Comparison of ENCODE assay signal across 8 cellular contexts in the genomic region with DNA sequence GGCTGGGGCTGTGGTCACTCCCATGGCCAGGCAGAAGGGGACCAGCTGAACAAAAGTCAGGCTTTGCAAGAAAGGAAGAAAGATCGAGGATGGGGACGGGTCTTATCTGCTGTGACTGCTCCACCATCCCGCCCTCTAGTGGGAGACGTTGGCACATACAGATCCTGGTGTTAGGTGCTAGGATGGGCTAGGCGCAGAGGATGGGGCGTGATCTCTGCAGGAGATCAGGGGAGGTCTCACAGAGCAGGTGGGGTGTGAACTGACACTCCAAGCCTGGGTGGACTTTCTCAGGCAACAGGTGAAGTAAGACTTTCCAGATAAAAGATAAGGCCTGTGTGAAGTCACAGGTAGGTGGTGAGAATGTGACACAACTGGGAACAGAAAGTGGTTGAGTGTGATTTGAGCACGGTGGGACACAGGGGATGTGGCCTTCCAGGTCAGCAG.
DNase-seq lines count a peak whose midpoint lies in the region; ATAC-seq and TF ChIP-seq lines count a peak whose summit lies in the region.

No MANE protein-coding gene starts in this region.

- TF ChIP-seq POLR2A in stomach (IDR thresholded peaks at IDR 0.05) = no peak

- H3K4me3 ChIP-seq in BJ (ENCODE audit: low read depth, low read length) (no peak overlapping the region), KMS-11 (IDR thresholded peaks at IDR 0.05; ENCODE audit: insufficient read depth, low read depth, low read length) (no peak overlapping the region), stomach (no peak overlapping the region)

- intact Hi-C loops in stomach (cut with DNase I; ENCODE audit: low total_unique reads) = no loop called here

- peak; percentile 50 for TF ChIP-seq CTCF in BJ (IDR thresholded peaks at IDR 0.05; ENCODE audit: insufficient read depth, low read depth, low read length)
- peak; percentile 90 for TF ChIP-seq CTCF in KMS-11 (conservative IDR thresholded peaks at IDR 0.05; ENCODE audit: low read depth, low read length)
- TF ChIP-seq CTCF in stomach (IDR thresholded peaks at IDR 0.05) = peak in 4 of 7 experiments; percentile 18 to 33 (median 24)

- H3K79me2 ChIP-seq in KMS-11 (ENCODE audit: insufficient read depth, low read depth) = no peaks in the 10 kb centered on the region

- DNase-seq in BJ (ENCODE audit: low read depth) (no peak), activated T-cell treated with anti-CD3 and anti-CD28 coated beads for 4 hours (peak; percentile 15), iPS DF 4.7 (ENCODE audit: extremely low read depth, low spot score) (peak; percentile 76), stomach (peak; percentile 40), GM19238 (ENCODE audit: insufficient read length, low spot score) (no peak), kidney glomerular epithelial cell (lab: John Stamatoyannopoulos, UW) (no peak)

- H2AFZ ChIP-seq in KMS-11 (ENCODE audit: low read depth) = peak overlapping the region; percentile 25; the same call in 1 of the 2 replicates

- POLR2A ChIA-PET in BJ (lab: Charles Lee) = no interaction called here

- 13 to 30% (median 24%) methylated on average over 7 of the region's 7 CpGs for WGBS in stomach, 5 donors

- peaks cover 0 to 12% (median 6%) of the 10 kb centered on the region in 4 donors for H3K9me3 ChIP-seq in stomach

- no peak for TF ChIP-seq EP300 in stomach (IDR thresholded peaks at IDR 0.05)

- H3K27me3 ChIP-seq in BJ (ENCODE audit: control insufficient read depth, insufficient read depth, low read length) (no peaks in the 10 kb centered on the region), KMS-11 (ENCODE audit: insufficient read depth, low read depth) (no peaks in the 10 kb centered on the region), stomach (peaks cover 0 to 6% (median 0%) of the 10 kb centered on the region in 3 donors)

- no peak overlapping the region for H3K9ac ChIP-seq in KMS-11

- no peak overlapping the region for H3K4me2 ChIP-seq in KMS-11

- H3K36me3 ChIP-seq in BJ (ENCODE audit: control insufficient read depth, insufficient read depth, low read length) = no peaks in the 10 kb centered on the region
- no peaks in the 10 kb centered on the region for H3K36me3 ChIP-seq in KMS-11 (ENCODE audit: insufficient read depth)
- no peaks in the 10 kb centered on the region for H3K36me3 ChIP-seq in stomach

- H3K27ac ChIP-seq in KMS-11 (no peak overlapping the region), stomach (no peak overlapping the region)

- no peaks in the 10 kb centered on the region for H3K4me1 ChIP-seq in KMS-11 (ENCODE audit: low read depth, poor library complexity, severe bottlenecking)
- H3K4me1 ChIP-seq in stomach = peaks cover 0 to 25% (median 11%) of the 10 kb centered on the region in 4 donors

- CTCF ChIA-PET in BJ (lab: Yijun Ruan, JAX) = interaction anchor here (0.6 to 8.3 kb wide), 2 partner anchors 20 to 510 kb away, joined by 3 to 35 read pairs; no protein-coding TSS in a partner anchor

- no peak for ATAC-seq in HG02981 (IDR thresholded peaks at IDR 0.05; ENCODE audit: unreplicated experiment)

- H4K20me1 ChIP-seq in KMS-11 (ENCODE audit: insufficient read depth) = no peaks in the 10 kb centered on the region

Comparison
In these comparisons a context has a peak if more than half of its experiments do, and no peak if none do; other contexts are left out.
1. DNase-seq: peak in activated T-cell treated with anti-CD3 and anti-CD28 coated beads for 4 hours (single experiment), iPS DF 4.7 (single experiment) and stomach (single experiment); none in BJ (single experiment), GM19238 (single experiment) and kidney glomerular epithelial cell (single experiment).
2. CTCF ChIP-seq: peak in every context shown above with its lines; median percentile 90 in KMS-11; 50 in BJ; 24 in stomach.